In genomic region chr6:144285548-144285797, GRCh38 we compare ENCODE assay signal across 8 cellular contexts. TPM values are rescaled to one million over a fixed set of nuclear protein-coding genes. Genes with fewer than 3 reads are reported as not detected.
A peak's percentile ranks its signal among the peaks of the same experiment; 100 is the strongest.
DNase-seq lines count a peak whose midpoint lies in the region; ATAC-seq and TF ChIP-seq lines count a peak whose summit lies in the region.

No MANE protein-coding gene starts in this region.

- peak; percentile 19 for ATAC-seq in GM21423 (IDR thresholded peaks at IDR 0.05; ENCODE audit: unreplicated experiment)
- no peak for ATAC-seq in GM21526 (IDR thresholded peaks at IDR 0.05; ENCODE audit: low FRiP score, unreplicated experiment)

- H3K27me3 ChIP-seq in AG04450 (ENCODE audit: control insufficient read depth, insufficient read depth, low read length) (no peaks in the 10 kb centered on the region), OCI-LY1 (ENCODE audit: insufficient read depth, low read length) (no peaks in the 10 kb centered on the region), parathyroid adenoma (ENCODE audit: control insufficient read depth, insufficient read depth, low read length) (no peaks in the 10 kb centered on the region)

- H2AFZ ChIP-seq in OCI-LY1 (ENCODE audit: low read length): no peak overlapping the region
- H2AFZ ChIP-seq in parathyroid adenoma: peak overlapping the region; percentile 78

- DNase-seq in AG04450 (ENCODE audit: low read depth, low spot score) (no peak), epithelial cell of prostate (ENCODE audit: low read depth, low spot score) (no peak), kidney tubule cell (ENCODE audit: low spot score) (no peak), NCI-H1105 (lab: John Stamatoyannopoulos, UW) (no peak)

- CTCF ChIA-PET in AG04450 (lab: Charles Lee): interaction anchor here (0.6 to 1.3 kb wide), 4 partner anchors 16 to 1348 kb away, joined by 3 to 4 read pairs (median 3); no protein-coding TSS in a partner anchor

- H3K9me2 ChIP-seq in OCI-LY1 (ENCODE audit: low read depth, low read length): no peaks in the 10 kb centered on the region

- no peak for TF ChIP-seq CTCF in AG04450 (IDR thresholded peaks at IDR 0.05; ENCODE audit: low read depth, low read length)
- no peak for TF ChIP-seq CTCF in OCI-LY1 (IDR thresholded peaks at IDR 0.05; ENCODE audit: low read length)
- TF ChIP-seq CTCF in parathyroid adenoma (IDR thresholded peaks at IDR 0.05): no peak

- peak overlapping the region; percentile 83 for H3K4me3 ChIP-seq in AG04450 (ENCODE audit: low read depth, low read length)
- peak overlapping the region; percentile 42 for H3K4me3 ChIP-seq in OCI-LY1 (ENCODE audit: low read depth, low read length, poor library complexity, severe bottlenecking)
- peak overlapping the region; percentile 82 for H3K4me3 ChIP-seq in parathyroid adenoma (ENCODE audit: low read depth, low read length)

- no peaks in the 10 kb centered on the region for H3K36me3 ChIP-seq in OCI-LY1 (ENCODE audit: insufficient read depth, low read length)
- no peaks in the 10 kb centered on the region for H3K36me3 ChIP-seq in parathyroid adenoma (ENCODE audit: control insufficient read depth, insufficient read depth, low read length)

- H3K9me3 ChIP-seq in AG04450 (ENCODE audit: control insufficient read depth, insufficient read depth, low read length) (peaks cover 6% of the 10 kb centered on the region), OCI-LY1 (ENCODE audit: low read length) (no peaks in the 10 kb centered on the region), parathyroid adenoma (ENCODE audit: control insufficient read depth, low read length) (no peaks in the 10 kb centered on the region)

- H3K27ac ChIP-seq in AG04450 (ENCODE audit: low read depth, low read length) (peak overlapping the region; percentile 94), OCI-LY1 (ENCODE audit: low read depth, low read length, poor library complexity, severe bottlenecking) (no peak overlapping the region), epithelial cell of prostate (peak overlapping the region; percentile 58), parathyroid adenoma (peak overlapping the region; percentile 83)

- H3K4me2 ChIP-seq in OCI-LY1 (ENCODE audit: low read length) (peak overlapping the region; percentile 22), parathyroid adenoma (ENCODE audit: low read length) (peak overlapping the region; percentile 96)

- no peaks in the 10 kb centered on the region for H3F3A ChIP-seq in OCI-LY1 (ENCODE audit: insufficient read depth, low read length)

- no peaks in the 10 kb centered on the region for H4K20me1 ChIP-seq in OCI-LY1 (ENCODE audit: insufficient read depth, low read length)

- H3K79me2 ChIP-seq in OCI-LY1 (ENCODE audit: insufficient read depth, low read length): no peaks in the 10 kb centered on the region
- H3K79me2 ChIP-seq in parathyroid adenoma: peaks cover 3% of the 10 kb centered on the region

- H3K9ac ChIP-seq in OCI-LY1 (ENCODE audit: low read length) (no peak overlapping the region), parathyroid adenoma (no peak overlapping the region)

- POLR2A ChIA-PET in AG04450 (lab: Yijun Ruan, JAX): interaction anchor here (0.7 to 1.0 kb wide), 3 partner anchors 36 to 149 kb away, joined by 4 read pairs; no protein-coding TSS in a partner anchor

- H3K4me1 ChIP-seq in OCI-LY1 (ENCODE audit: insufficient read depth, low read length, severe bottlenecking): no peaks in the 10 kb centered on the region
- H3K4me1 ChIP-seq in parathyroid adenoma: peaks cover 6% of the 10 kb centered on the region

RNA-seq across cellular contexts. Expression of gene UTRN, which starts 0.3 kb away (rescaled TPM):
- polyA plus RNA-seq in AG04450 (2011; rRNA removed): 32.1 and 34.0 TPM in 2 replicates
- polyA minus RNA-seq in AG04450 (2011; rRNA and poly(A)+ RNA removed): 59.4 and 94.0 TPM in 2 replicates
